19 cellular contexts compared by ENCODE assay signal in genomic region chr17:57679906-57680695, GRCh38.
"Had no signal": no experiment of that assay in that cellular context is flagged by ENCODE, and none has a peak within 500 bp of the region (broad histone marks: within the 10 kb centered on the region; RNA-seq: fewer than 3 reads in every experiment).

No MANE protein-coding gene starts in this region.

- DNase-seq: activated CD4-positive, alpha-beta T cell treated with anti-CD3 and anti-CD28 coated beads, Interleukin-2, amount 10 ng/mL, durations not matched to agents 7 days and 5 days; activated CD4-positive, CD25-positive, alpha-beta regulatory T cell treated with anti-CD3 and anti-CD28 coated beads, Interleukin-2, amount 50 U/mL, for 72 hours; activated CD8-positive, alpha-beta T cell treated with anti-CD3 and anti-CD28 coated beads for 36 hours; activated T-cell treated with anti-CD3 and anti-CD28 coated beads, Interleukin-2, amount 50 U/mL, for 1 hour; effector CD8-positive, alpha-beta T cell; foreskin melanocyte; midbrain; natural killer cell; pancreas; psoas muscle; right cardiac atrium; stimulated activated CD4-positive, alpha-beta T cell treated with anti-CD3 and anti-CD28 coated beads, Interleukin-12 subunit alpha, Interleukin-12 subunit beta, amount 100 ng/mL, for 4 hours; stimulated activated CD4-positive, alpha-beta T cell treated with anti-CD3 and anti-CD28 coated beads, Interleukin-4, amount 100 ng/mL, for 4 hours; stimulated activated naive CD8-positive, alpha-beta T cell treated with anti-CD3 and anti-CD28 coated beads, Interleukin-15, amount 100 ng/mL, for 72 hours had no signal

- H3K36me3 Mint-ChIP-seq: natural killer cell had no signal

- H3K4me1 ChIP-seq: pancreas, tibial artery had no signal

- H3K4me3 ChIP-seq: pancreas, psoas muscle, tibial artery had no signal

- H3K36me3 ChIP-seq: pancreas had no signal

- H3K4me1 Mint-ChIP-seq: activated CD4-positive, alpha-beta T cell treated with anti-CD3 and anti-CD28 coated beads, Interleukin-2, amount 10 ng/mL, durations not matched to agents 7 days and 5 days; activated T-helper 17 cell treated with anti-CD3 and anti-CD28 coated beads, Interleukin-2, amount 50 U/mL, for 72 hours; natural killer cell had no signal

- H3K27ac Mint-ChIP-seq: activated CD4-positive, alpha-beta T cell treated with anti-CD3 and anti-CD28 coated beads, Interleukin-2, amount 10 ng/mL, durations not matched to agents 7 days and 5 days; activated CD8-positive, alpha-beta T cell treated with anti-CD3 and anti-CD28 coated beads for 36 hours; activated naive CD4-positive, alpha-beta T cell treated with anti-CD3 and anti-CD28 coated beads, Interleukin-2, amount 50 U/mL, for 72 hours; activated T-helper 17 cell treated with anti-CD3 and anti-CD28 coated beads, Interleukin-2, amount 50 U/mL, for 72 hours; dendritic cell treated with granulocyte-macrophage colony-stimulating factor and Interleukin-4, amounts not matched to agents 40 ng/mL and 50 ng/mL, for 4 days; stimulated activated naive CD8-positive, alpha-beta T cell treated with anti-CD3 and anti-CD28 coated beads, Interleukin-15, amount 100 ng/mL, for 72 hours had no signal

- H3K9me3 ChIP-seq: pancreas, psoas muscle, tibial artery had no signal

- H3K27me3 ChIP-seq: pancreas, tibial artery had no signal

- H3K27ac ChIP-seq: pancreas, psoas muscle, tibial artery, VCaP had no signal

- H3K27me3 Mint-ChIP-seq: activated CD4-positive, alpha-beta T cell treated with anti-CD3 and anti-CD28 coated beads, Interleukin-2, amount 10 ng/mL, durations not matched to agents 7 days and 5 days; activated CD8-positive, alpha-beta T cell treated with anti-CD3 and anti-CD28 coated beads for 36 hours; activated T-helper 17 cell treated with anti-CD3 and anti-CD28 coated beads, Interleukin-2, amount 50 U/mL, for 72 hours; dendritic cell treated with granulocyte-macrophage colony-stimulating factor and Interleukin-4, amounts not matched to agents 40 ng/mL and 50 ng/mL, for 4 days; stimulated activated naive CD8-positive, alpha-beta T cell treated with anti-CD3 and anti-CD28 coated beads, Interleukin-15, amount 100 ng/mL, for 72 hours had no signal

- H3K4me3 Mint-ChIP-seq: activated CD4-positive, alpha-beta T cell treated with anti-CD3 and anti-CD28 coated beads, Interleukin-2, amount 10 ng/mL, durations not matched to agents 7 days and 5 days; activated CD8-positive, alpha-beta T cell treated with anti-CD3 and anti-CD28 coated beads for 36 hours; activated T-helper 17 cell treated with anti-CD3 and anti-CD28 coated beads, Interleukin-2, amount 50 U/mL, for 72 hours; dendritic cell treated with granulocyte-macrophage colony-stimulating factor and Interleukin-4, amounts not matched to agents 40 ng/mL and 50 ng/mL, for 4 days; natural killer cell; stimulated activated naive CD8-positive, alpha-beta T cell treated with anti-CD3 and anti-CD28 coated beads, Interleukin-15, amount 100 ng/mL, for 72 hours had no signal

- H3K9me3 Mint-ChIP-seq: activated CD4-positive, alpha-beta T cell treated with anti-CD3 and anti-CD28 coated beads, Interleukin-2, amount 10 ng/mL, durations not matched to agents 7 days and 5 days; activated CD8-positive, alpha-beta T cell treated with anti-CD3 and anti-CD28 coated beads for 36 hours; activated naive CD4-positive, alpha-beta T cell treated with anti-CD3 and anti-CD28 coated beads, Interleukin-2, amount 50 U/mL, for 72 hours; activated T-helper 17 cell treated with anti-CD3 and anti-CD28 coated beads, Interleukin-2, amount 50 U/mL, for 72 hours; dendritic cell treated with granulocyte-macrophage colony-stimulating factor and Interleukin-4, amounts not matched to agents 40 ng/mL and 50 ng/mL, for 4 days; natural killer cell; stimulated activated naive CD8-positive, alpha-beta T cell treated with anti-CD3 and anti-CD28 coated beads, Interleukin-15, amount 100 ng/mL, for 72 hours had no signal

- ATAC-seq: activated CD8-positive, alpha-beta T cell treated with anti-CD3 and anti-CD28 coated beads for 36 hours; activated naive CD4-positive, alpha-beta T cell treated with anti-CD3 and anti-CD28 coated beads, Interleukin-2, amount 50 U/mL, for 72 hours; activated T-helper 17 cell treated with anti-CD3 and anti-CD28 coated beads, Interleukin-2, amount 50 U/mL, for 72 hours; natural killer cell; pancreas; psoas muscle; right cardiac atrium; stimulated activated naive CD8-positive, alpha-beta T cell treated with anti-CD3 and anti-CD28 coated beads, Interleukin-15, amount 100 ng/mL, for 72 hours had no signal
